ENCODE assay signal across 8 cellular contexts in the genomic region with DNA sequence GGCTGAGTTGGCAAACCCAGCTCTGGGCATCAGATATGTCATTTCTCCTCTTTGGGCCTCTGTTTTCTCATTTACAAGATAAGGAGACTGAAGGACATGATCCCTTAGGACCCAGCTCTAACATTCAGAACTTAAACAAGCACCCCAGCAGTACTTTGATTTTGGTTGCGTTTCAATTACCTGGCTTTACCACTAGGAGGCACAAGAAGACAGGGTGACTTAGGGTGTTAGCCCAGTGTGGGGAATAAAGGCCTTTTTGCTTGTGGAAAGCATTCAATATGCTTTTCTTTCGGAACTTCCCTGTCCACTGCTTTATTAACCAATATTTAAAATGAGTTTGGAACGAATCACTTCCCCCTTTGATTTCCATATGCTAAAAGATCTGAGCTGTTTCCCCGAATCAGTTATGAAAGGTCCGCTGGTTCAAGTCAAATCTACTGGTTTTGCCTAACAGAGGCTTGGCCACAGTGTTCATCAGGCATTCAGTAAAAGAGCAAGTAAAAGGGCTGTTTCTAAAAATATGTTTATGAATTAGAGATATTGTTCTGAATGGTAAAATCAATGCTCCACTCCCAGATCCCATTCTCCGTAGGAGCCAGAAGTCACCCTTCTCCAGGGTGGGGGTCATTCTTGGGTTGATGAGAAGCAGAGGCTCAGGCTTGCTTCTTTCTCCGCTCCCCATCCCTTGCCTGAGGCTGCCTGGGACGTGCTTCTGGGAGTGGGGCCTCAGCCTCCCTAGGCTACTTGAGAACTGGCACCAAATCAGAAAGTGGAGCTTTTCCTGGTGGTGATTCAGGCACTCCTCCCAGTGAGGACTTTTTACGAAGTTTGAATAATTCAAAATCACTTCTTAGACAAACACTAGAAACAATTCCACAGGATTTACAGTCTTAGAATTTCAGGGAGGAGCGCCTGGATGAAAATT.
A peak's percentile ranks its signal among the peaks of the same experiment; 100 is the strongest.
DNase-seq lines count a peak whose midpoint lies in the region; ATAC-seq, FAIRE-seq and TF ChIP-seq lines count a peak whose summit lies in the region.

No MANE protein-coding gene starts in this region.

- POLR2A ChIA-PET in HEK293 (lab: Yijun Ruan, JAX), result interaction anchor here (2.6 kb wide), 1 partner anchor 106 kb away, joined by 19 read pairs; a partner anchor contains a TSS
- POLR2A ChIA-PET in endothelial cell of umbilical vein (lab: Charles Lee), result interaction anchor here (0.6 to 2.3 kb wide), 4 partner anchors 51 to 106 kb away, joined by 3 to 12 read pairs (median 6); a partner anchor contains a TSS

- no peak overlapping the region for H2BK120ac ChIP-seq in mesendoderm (ENCODE audit: low read depth, low read length)

- no peaks in the 10 kb centered on the region for H4K20me1 ChIP-seq in DOHH2 (ENCODE audit: control insufficient read depth, insufficient read depth, low read depth, low read length)
- no peaks in the 10 kb centered on the region for H4K20me1 ChIP-seq in endothelial cell of umbilical vein (replicated peaks; ENCODE audit: control insufficient read depth, extremely low read depth, insufficient read depth, low read length)

- H3K4me1 ChIP-seq in DOHH2 (ENCODE audit: control insufficient read depth, low read length) (no peaks in the 10 kb centered on the region), HEK293 (ENCODE audit: control insufficient read depth, insufficient read depth, low read length) (0 out of 2 replicates have a peak, but pooled peaks cover 4% of the 10 kb centered on the region), endothelial cell of umbilical vein (ENCODE audit: control insufficient read depth, extremely low read depth, insufficient read depth, low read length) (peaks cover 46% of the 10 kb centered on the region), mesendoderm (ENCODE audit: control insufficient read depth, low read depth, low read length) (no peaks in the 10 kb centered on the region), subcutaneous abdominal adipose tissue (ENCODE audit: control insufficient read depth in 5 of 5, insufficient read depth in 5 of 5, low read length in 5 of 5) (peaks cover 0 to 11% (median 9%) of the 10 kb centered on the region in 5 donors)

- H3K27me3 ChIP-seq in DOHH2 (ENCODE audit: control insufficient read depth, low read length) (peaks cover 11% of the 10 kb centered on the region), endothelial cell of umbilical vein (ENCODE audit: control insufficient read depth in 2 of 2, insufficient read depth in 2 of 2, low read length in 2 of 2) (no peaks in the 10 kb centered on the region), mesendoderm (ENCODE audit: insufficient read depth, low read length, poor library complexity) (no peaks in the 10 kb centered on the region), subcutaneous abdominal adipose tissue (ENCODE audit: control insufficient read depth in 5 of 5, insufficient read depth in 4 of 5, low read length in 5 of 5) (no peaks in the 10 kb centered on the region)

- peak overlapping the region; percentile 23 for H2BK5ac ChIP-seq in mesendoderm (ENCODE audit: low read length)

- no CpG with 5 or more reads among the region's 10 CpGs for WGBS in mesendoderm (ENCODE audit: extremely low coverage, insufficient coverage, low lambda C conversion rate)

- intact Hi-C loops in endothelial cell of umbilical vein (cut with micrococcal nuclease), result loop anchor here (1.0 to 2.0 kb wide), 7 partner anchors 36 to 135 kb away; a partner anchor contains a TSS

- dilution Hi-C loops in endothelial cell of umbilical vein (cut with MboI; ENCODE audit: extremely low pct_ligation_motif_present, low sequenced_read_pairs), result no loop called here

- peak overlapping the region; percentile 36 for H3K4ac ChIP-seq in mesendoderm (ENCODE audit: low read depth, low read length)

- H2AK5ac ChIP-seq in mesendoderm (ENCODE audit: low read length), result no peak overlapping the region

- H4K8ac ChIP-seq in mesendoderm (ENCODE audit: low read depth, low read length), result no peak overlapping the region

- H3K56ac ChIP-seq in mesendoderm (ENCODE audit: low read length), result no peak overlapping the region

- no peaks in the 10 kb centered on the region for H3F3A ChIP-seq in DOHH2 (ENCODE audit: control insufficient read depth, insufficient read depth)

- H3K79me2 ChIP-seq in DOHH2 (ENCODE audit: control insufficient read depth, low read length) (no peaks in the 10 kb centered on the region), endothelial cell of umbilical vein (ENCODE audit: control insufficient read depth, insufficient read depth, low read length) (peaks cover 18% of the 10 kb centered on the region), mesendoderm (ENCODE audit: control insufficient read depth, insufficient read depth, low read length) (no peaks in the 10 kb centered on the region)

- no peak overlapping the region for H2AFZ ChIP-seq in endothelial cell of umbilical vein (ENCODE audit: low read depth, low read length)

- CTCF ChIA-PET in HEK293 (lab: Yijun Ruan, JAX) (interaction anchor here (0.6 to 11.1 kb wide), 62 partner anchors 9 to 770 kb away, joined by 3 to 435 read pairs (median 4); a partner anchor contains a TSS), endothelial cell of umbilical vein (lab: Charles Lee) (interaction anchor here (0.5 to 7.5 kb wide), 53 partner anchors 8 to 1082 kb away, joined by 3 to 451 read pairs (median 5); a partner anchor contains a TSS)

- BruUV-seq in endothelial cell of umbilical vein (replicated peaks; lab: Mats Ljungman, UMichigan), result TSS peak; percentile 5

- no peak for ATAC-seq in GM18861 (IDR thresholded peaks at IDR 0.05; ENCODE audit: unreplicated experiment)

- H3K23ac ChIP-seq in mesendoderm (ENCODE audit: low read length), result no peak overlapping the region

- no peak overlapping the region for H2BK15ac ChIP-seq in mesendoderm (replicated peaks; ENCODE audit: low read depth)

- no peaks in the 10 kb centered on the region for H3K9me1 ChIP-seq in endothelial cell of umbilical vein (replicated peaks; ENCODE audit: control insufficient read depth, extremely low read depth, insufficient read depth, low read length)

- no peaks in the 10 kb centered on the region for H3K79me1 ChIP-seq in mesendoderm (ENCODE audit: low read length)

- H3K9me3 ChIP-seq in DOHH2 (ENCODE audit: control insufficient read depth, insufficient read depth, low read length) (no peaks in the 10 kb centered on the region), HEK293 (ENCODE audit: control insufficient read depth, insufficient read depth, low read depth, low read length) (no peaks in the 10 kb centered on the region), endothelial cell of umbilical vein (replicated peaks; ENCODE audit: control insufficient read depth, insufficient read depth, low read length) (no peaks in the 10 kb centered on the region), subcutaneous abdominal adipose tissue (ENCODE audit: control insufficient read depth in 5 of 5, low read length in 5 of 5) (no peaks in the 10 kb centered on the region)

- H3K9me2 ChIP-seq in DOHH2 (replicated peaks; ENCODE audit: control insufficient read depth, low read length), result no peaks in the 10 kb centered on the region

- H3K4me3 ChIP-seq in DOHH2 (ENCODE audit: low read length) (no peak overlapping the region), HEK293 (ENCODE audit: low read depth, low read length) (no peak overlapping the region), WI38 (ENCODE audit: low read depth, low read length) (0 out of 2 replicates have a peak overlapping the region, but pooled peaks have one; percentile 18), endothelial cell of umbilical vein (replicated peaks in 1 of 3; ENCODE audit: insufficient read depth in 1 of 3, low read depth in 1 of 3, low read length in 3 of 3) (no peak overlapping the region), mesendoderm (ENCODE audit: low read length) (no peak overlapping the region), subcutaneous abdominal adipose tissue (ENCODE audit: low read depth in 1 of 5, low read length in 5 of 5) (no peak overlapping the region)

- DNase-seq in NCI-H2196 (lab: John Stamatoyannopoulos, UW; ENCODE audit: unreplicated experiment), result peak; percentile 41
- peak; percentile 90 for DNase-seq in endothelial cell of umbilical vein (ENCODE audit: low read depth, low spot score)
- peak; percentile 87 for DNase-seq in mesendoderm

- FAIRE-seq in endothelial cell of umbilical vein (lab: Jason Lieb, UNC), result peak; percentile 76

- H4K5ac ChIP-seq in mesendoderm (ENCODE audit: low read length), result no peak overlapping the region

- no peaks in the 10 kb centered on the region for H3K36me3 ChIP-seq in DOHH2 (ENCODE audit: control insufficient read depth, low read length)
- no peaks in the 10 kb centered on the region for H3K36me3 ChIP-seq in HEK293 (ENCODE audit: control insufficient read depth in 2 of 2, insufficient read depth in 1 of 2, low read length in 2 of 2)
- peaks cover 43 to 49% of the 10 kb centered on the region in 2 experiments for H3K36me3 ChIP-seq in endothelial cell of umbilical vein (ENCODE audit: control insufficient read depth in 2 of 2, extremely low read depth in 1 of 2, insufficient read depth in 2 of 2, low read length in 2 of 2)
- no peaks in the 10 kb centered on the region for H3K36me3 ChIP-seq in mesendoderm (ENCODE audit: control insufficient read depth, insufficient read depth, low read length)
- peaks cover 35 to 69% (median 59%) of the 10 kb centered on the region in 5 donors for H3K36me3 ChIP-seq in subcutaneous abdominal adipose tissue (ENCODE audit: control insufficient read depth in 5 of 5, insufficient read depth in 5 of 5, low read length in 5 of 5)

- H3K27ac ChIP-seq in DOHH2 (ENCODE audit: low read depth, low read length) (no peak overlapping the region), HEK293 (ENCODE audit: extremely low read depth, low read depth, low read length) (no peak overlapping the region), endothelial cell of umbilical vein (ENCODE audit: insufficient read depth, low read depth, low read length) (peak overlapping the region; percentile 57), mesendoderm (ENCODE audit: low read depth, low read length) (no peak overlapping the region), subcutaneous abdominal adipose tissue (ENCODE audit: low read depth, low read length) (peak overlapping the region; percentile 21)

- TF ChIP-seq CTCF in DOHH2 (IDR thresholded peaks at IDR 0.05; ENCODE audit: low read depth, low read length, poor library complexity, severe bottlenecking) (peak; percentile 90), HEK293 (tag by site-specific recombination; IDR thresholded peaks at IDR 0.05) (peak; percentile 59; the same call in 1 of the 2 replicates), WI38 (IDR thresholded peaks at IDR 0.05; ENCODE audit: low read depth, low read length) (peak; percentile 81), endothelial cell of umbilical vein (IDR thresholded peaks at IDR 0.05; ENCODE audit: extremely low read depth in 1 of 2, insufficient read depth in 1 of 2, low read depth in 1 of 2, low read length in 2 of 2) (peak; percentile 77 to 78)

- peak overlapping the region; percentile 15 for H3K9ac ChIP-seq in endothelial cell of umbilical vein (replicated peaks; ENCODE audit: extremely low read depth, insufficient read depth, low read length)
- peak overlapping the region; percentile 1 for H3K9ac ChIP-seq in mesendoderm (ENCODE audit: low read length)
- H3K9ac ChIP-seq in subcutaneous abdominal adipose tissue (ENCODE audit: low read length in 5 of 5), result peak overlapping the region in 1 of 5 donors; percentile 53

- H3K4me2 ChIP-seq in DOHH2 (ENCODE audit: low read length) (no peak overlapping the region), endothelial cell of umbilical vein (ENCODE audit: insufficient read depth, low read length) (peak overlapping the region; percentile 15), mesendoderm (ENCODE audit: low read length) (no peak overlapping the region)

- no peak overlapping the region for H3K18ac ChIP-seq in mesendoderm (ENCODE audit: low read length)

- TF ChIP-seq POLR2A in endothelial cell of umbilical vein (IDR thresholded peaks at IDR 0.05; ENCODE audit: low read depth, low read length), result no peak

Comparison
In these comparisons a context has a peak if more than half of its experiments do, and no peak if none do; other contexts are left out.
1. H3K27ac ChIP-seq: peak in endothelial cell of umbilical vein (single experiment) and subcutaneous abdominal adipose tissue (single experiment); none in DOHH2 (single experiment), HEK293 (single experiment) and mesendoderm (single experiment).
2. Peak in every context shown above with its lines, with median percentiles within 50 percentile points of each other: CTCF ChIP-seq and DNase-seq.